Comparison of ENCODE assay signal across 14 cellular contexts in the genomic region with DNA sequence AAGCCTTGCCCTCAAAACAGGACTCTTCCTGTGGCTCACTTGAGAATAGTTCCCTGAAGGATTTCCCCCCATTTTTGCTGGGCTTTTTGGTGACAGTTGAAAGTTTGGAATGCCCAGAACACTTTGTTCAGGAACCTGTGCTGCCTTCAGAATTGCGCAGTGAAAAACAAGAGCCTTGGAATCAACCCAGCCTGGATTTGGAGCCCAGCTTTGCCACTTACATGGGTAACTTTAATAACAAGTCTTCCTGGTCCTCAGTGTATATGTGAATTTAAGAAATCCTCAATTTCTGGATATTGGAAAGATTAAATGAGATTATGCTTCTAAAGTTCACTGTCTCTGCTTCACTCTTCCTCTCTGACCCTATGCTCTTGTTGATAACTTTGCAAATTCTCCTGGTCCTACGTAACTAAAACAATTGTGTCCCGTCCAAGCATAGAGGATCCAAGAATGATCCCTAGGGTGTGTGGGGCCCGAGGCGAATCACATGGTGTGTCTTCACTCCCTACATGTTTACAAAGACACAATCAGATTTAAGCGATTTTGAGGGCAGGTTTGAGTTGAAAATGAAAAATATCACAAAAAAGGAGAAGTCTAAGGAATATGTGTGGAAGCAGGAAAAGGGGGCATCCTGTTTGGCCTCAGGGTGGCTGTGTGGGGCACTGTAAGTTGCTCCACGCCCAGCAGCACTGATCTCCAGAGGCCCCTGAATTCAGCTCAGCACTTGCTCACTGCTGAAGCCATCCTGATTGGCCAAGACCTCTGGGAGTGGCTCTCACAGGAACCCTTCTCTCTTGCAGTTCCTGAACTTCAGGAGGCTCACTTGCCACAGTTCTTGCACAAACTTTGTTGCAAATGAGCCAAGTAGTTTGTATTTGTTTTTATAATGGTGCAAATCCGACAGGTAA.
DNase-seq lines count a peak whose midpoint lies in the region; TF ChIP-seq lines count a peak whose summit lies in the region.
"Had no signal": no experiment of that assay in that cellular context is flagged by ENCODE, and none has a peak within 500 bp of the region (broad histone marks: within the 10 kb centered on the region; RNA-seq: fewer than 3 reads in every experiment).

No MANE protein-coding gene starts in this region.

- no peaks in the 10 kb centered on the region for H3K79me2 ChIP-seq in MM.1S (ENCODE audit: low read length)

- H3K4me2 ChIP-seq in skeletal muscle satellite cell (ENCODE audit: low read length) (peak overlapping the region; percentile 61), MM.1S (ENCODE audit: low read depth, low read length) (no peak overlapping the region)

- H3K27me3 Mint-ChIP-seq in chondrocyte (ENCODE audit: low read depth) = no peaks in the 10 kb centered on the region

- H3K36me3 Mint-ChIP-seq in chondrocyte (ENCODE audit: low read depth) = no peaks in the 10 kb centered on the region

- peaks cover 34% of the 10 kb centered on the region for H3K4me1 ChIP-seq in iPS-20b (ENCODE audit: insufficient read depth, low read length)
- H3K4me1 ChIP-seq in skeletal muscle satellite cell (ENCODE audit: control insufficient read depth, insufficient read depth, low read length) = peaks cover 49% of the 10 kb centered on the region
- H3K4me1 ChIP-seq in MM.1S (ENCODE audit: low read length) = no peaks in the 10 kb centered on the region
- H3K4me1 ChIP-seq: ascending aorta had no signal

- H3K4me3 Mint-ChIP-seq in chondrocyte (ENCODE audit: unreplicated experiment) = peak overlapping the region; percentile 43
- H3K4me3 Mint-ChIP-seq: HFFc6 had no signal

- H3K4me1 Mint-ChIP-seq in chondrocyte (ENCODE audit: low read depth) = peaks cover 39% of the 10 kb centered on the region

- TF ChIP-seq CTCF in chondrocyte (IDR thresholded peaks at IDR 0.05) (no peak), MM.1S (IDR thresholded peaks at IDR 0.05; ENCODE audit: low read length) (no peak), WERI-Rb-1 (IDR thresholded peaks at IDR 0.05; ENCODE audit: low read depth, low read length) (no peak)

- peak overlapping the region; percentile 84 for H3K27ac Mint-ChIP-seq in chondrocyte (ENCODE audit: unreplicated experiment)
- H3K27ac Mint-ChIP-seq: activated T-helper 2 cell treated with anti-CD3 and anti-CD28 coated beads, Interferon-gamma antibody, Interleukin-2, Interleukin-4, amounts not matched to agents 10 μg/mL and 5 μg/mL and 100 μg/mL, durations not matched to agents 14 hours and 24 hours and 36 hours; HFFc6 had no signal

- H3K9ac ChIP-seq in iPS-20b (ENCODE audit: low read depth, low read length) (no peak overlapping the region), skeletal muscle satellite cell (ENCODE audit: low read depth, low read length) (peak overlapping the region; percentile 24), MM.1S (ENCODE audit: low read length) (no peak overlapping the region)

- H3K9me2 ChIP-seq in MM.1S (replicated peaks; ENCODE audit: insufficient read depth, low read length) = no peaks in the 10 kb centered on the region

- H4K20me1 ChIP-seq in MM.1S (ENCODE audit: insufficient read depth, low read length) = no peaks in the 10 kb centered on the region

- H3K36me3 ChIP-seq in iPS-20b (ENCODE audit: insufficient read depth, low read depth, low read length) = no peaks in the 10 kb centered on the region
- H3K36me3 ChIP-seq in skeletal muscle satellite cell (ENCODE audit: insufficient read depth, low read length) = no peaks in the 10 kb centered on the region
- H3K36me3 ChIP-seq in MM.1S (replicated peaks; ENCODE audit: insufficient read depth, low read length) = no peaks in the 10 kb centered on the region
- H3K36me3 ChIP-seq in WERI-Rb-1 = no peaks in the 10 kb centered on the region
- H3K36me3 ChIP-seq: ascending aorta had no signal

- H3K27ac ChIP-seq in iPS-20b (ENCODE audit: low read length) (no peak overlapping the region), MM.1S (ENCODE audit: low read length) (no peak overlapping the region), WERI-Rb-1 (no peak overlapping the region)
- H3K27ac ChIP-seq: ascending aorta had no signal

- H3K4me3 ChIP-seq in iPS-20b (ENCODE audit: low read length) = peak overlapping the region; percentile 27; the same call in 1 of the 2 replicates
- no peak overlapping the region for H3K4me3 ChIP-seq in skeletal muscle satellite cell (ENCODE audit: low read length)
- no peak overlapping the region for H3K4me3 ChIP-seq in MM.1S (ENCODE audit: low read length)
- no peak overlapping the region for H3K4me3 ChIP-seq in WERI-Rb-1 (ENCODE audit: low read depth, low read length)
- H3K4me3 ChIP-seq: ascending aorta had no signal

- H3K9me3 Mint-ChIP-seq in chondrocyte (ENCODE audit: low read depth) = no peaks in the 10 kb centered on the region
- H3K9me3 Mint-ChIP-seq: activated T-helper 2 cell treated with anti-CD3 and anti-CD28 coated beads, Interferon-gamma antibody, Interleukin-2, Interleukin-4, amounts not matched to agents 10 μg/mL and 5 μg/mL and 100 μg/mL, durations not matched to agents 14 hours and 24 hours and 36 hours had no signal

- H3F3A ChIP-seq in MM.1S (ENCODE audit: insufficient read depth, low read length) = no peaks in the 10 kb centered on the region

- DNase-seq in Kasumi-1 (lab: John Stamatoyannopoulos, UW) = peak; percentile 10 to 16
- no peak for DNase-seq in chondrocyte (ENCODE audit: low spot score)
- no peak for DNase-seq in retina
- DNase-seq in MM.1S = no peak
- DNase-seq in activated gamma-delta T cell treated with Interleukin-2 at 50 U/mL for 16 hours = no peak
- no peak for DNase-seq in WERI-Rb-1
- DNase-seq: activated CD4-positive, alpha-beta T cell treated with anti-CD3 and anti-CD28 coated beads, Interleukin-2, amount 50 U/mL, for 48 hours; AML-193; HFFc6; T-helper 1 cell had no signal

- H3K27me3 ChIP-seq in iPS-20b (ENCODE audit: insufficient read depth, low read length) = no peaks in the 10 kb centered on the region
- H3K27me3 ChIP-seq in skeletal muscle satellite cell (ENCODE audit: control insufficient read depth, insufficient read depth, low read length) = no peaks in the 10 kb centered on the region
- H3K27me3 ChIP-seq in MM.1S (replicated peaks; ENCODE audit: insufficient read depth, low read length) = no peaks in the 10 kb centered on the region
- H3K27me3 ChIP-seq in WERI-Rb-1 (ENCODE audit: insufficient read depth, low read depth, severe bottlenecking) = peaks cover 10% of the 10 kb centered on the region
- H3K27me3 ChIP-seq: ascending aorta had no signal

- no peak overlapping the region for H2AFZ ChIP-seq in MM.1S (ENCODE audit: low read length)

- no peaks in the 10 kb centered on the region for H3K9me3 ChIP-seq in iPS-20b (ENCODE audit: insufficient read depth, low read depth, low read length)
- no peaks in the 10 kb centered on the region for H3K9me3 ChIP-seq in skeletal muscle satellite cell (replicated peaks; ENCODE audit: low read length)
- no peaks in the 10 kb centered on the region for H3K9me3 ChIP-seq in MM.1S (replicated peaks; ENCODE audit: insufficient read depth, low read length)
- H3K9me3 ChIP-seq in WERI-Rb-1 (ENCODE audit: severe bottlenecking) = no peaks in the 10 kb centered on the region
- H3K9me3 ChIP-seq: ascending aorta had no signal

Comparison
In these comparisons a context has a peak if more than half of its experiments do, and no peak if none do; other contexts are left out.
1. DNase-seq: peak in Kasumi-1 (2 of 2); none in chondrocyte (single experiment), retina (single experiment), MM.1S (single experiment), activated gamma-delta T cell treated with Interleukin-2 at 50 U/mL for 16 hours (single experiment) and WERI-Rb-1 (single experiment).